Comparison of ENCODE assay signal across 8 cellular contexts in the genomic region with DNA sequence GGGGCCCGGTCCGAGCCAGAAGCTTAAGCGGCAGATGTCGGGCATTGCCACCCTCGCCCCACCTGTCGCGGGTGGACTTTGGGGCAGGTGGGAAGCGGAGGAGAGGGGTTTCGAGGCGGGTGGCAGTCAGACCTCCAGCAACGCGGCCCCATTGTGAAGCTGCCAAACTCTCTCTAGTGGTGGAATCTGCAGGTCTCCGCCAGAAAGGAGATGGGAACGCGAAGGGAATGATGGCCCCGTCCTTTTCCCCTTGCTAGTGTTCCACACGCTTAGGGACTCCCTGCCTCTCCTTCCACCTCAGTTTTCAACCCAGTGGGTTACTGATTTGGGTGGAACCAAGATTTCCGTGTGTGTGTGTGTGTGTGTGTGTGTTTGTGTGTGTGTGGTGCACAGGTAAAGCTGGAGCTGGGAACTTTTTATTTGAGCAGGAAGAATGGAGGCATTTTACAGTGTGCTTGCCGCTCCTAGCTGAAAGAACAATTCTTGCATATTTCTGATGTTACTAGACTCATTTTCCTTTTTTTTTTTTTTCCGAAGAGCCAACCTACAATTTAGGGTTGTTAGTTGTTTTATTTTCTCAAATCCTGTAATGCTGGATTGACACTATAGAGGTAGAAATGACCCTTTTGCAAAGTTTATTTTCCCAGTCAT. TPM values are rescaled to one million over a fixed set of nuclear protein-coding genes. Genes with fewer than 3 reads are reported as not detected.
DNase-seq lines count a peak whose midpoint lies in the region; ATAC-seq and TF ChIP-seq lines count a peak whose summit lies in the region.

No MANE protein-coding gene starts in this region.

- H3K27me3 Mint-ChIP-seq in IgD-negative memory B cell = peaks cover 4% of the 10 kb centered on the region
- H3K27me3 Mint-ChIP-seq in activated T-cell treated with anti-CD3 and anti-CD28 coated beads, Interleukin-2, amount 50 U/mL, for 24 hours = peaks cover 10% of the 10 kb centered on the region

- DNase-seq in NCI-H1105 treated with DMSO at 0.1 percent for 48 hours (lab: John Stamatoyannopoulos, UW) (peak; percentile 38), NCI-H1105 (lab: John Stamatoyannopoulos, UW) (no peak), foreskin melanocyte (peak; percentile 33), posterior vena cava (ENCODE audit: low spot score) (no peak)
- no peak for DNase-seq in activated T-cell treated with anti-CD3 and anti-CD28 coated beads, Interleukin-2, amount 50 U/mL, for 24 hours

- peaks cover 7 to 23% (median 17%) of the 10 kb centered on the region in 3 donors for H3K4me1 Mint-ChIP-seq in IgD-negative memory B cell
- peaks cover 35% of the 10 kb centered on the region for H3K4me1 Mint-ChIP-seq in activated T-cell treated with anti-CD3 and anti-CD28 coated beads, Interleukin-2, amount 50 U/mL, for 24 hours (ENCODE audit: low read depth)

- H3K27ac Mint-ChIP-seq in IgD-negative memory B cell = peak overlapping the region; percentile 12 to 37 (median 29)
- peak overlapping the region; percentile 87 for H3K27ac Mint-ChIP-seq in activated T-cell treated with anti-CD3 and anti-CD28 coated beads, Interleukin-2, amount 50 U/mL, for 24 hours

- peak overlapping the region; percentile 89 for H3K27ac ChIP-seq in neutrophil

- peaks cover 61 to 80% of the 10 kb centered on the region in 2 experiments for H3K4me1 ChIP-seq in neutrophil (ENCODE audit: control insufficient read depth in 1 of 2, insufficient read depth in 1 of 2, low read depth in 1 of 2, low read length in 1 of 2)

- intact Hi-C loops in posterior vena cava (cut with DNase I) = no loop called here

- no peaks in the 10 kb centered on the region for H3K9me3 ChIP-seq in neutrophil

- no peak for ATAC-seq in HG03432 (IDR thresholded peaks at IDR 0.05; ENCODE audit: unreplicated experiment)

- H3K36me3 ChIP-seq in neutrophil = no peaks in the 10 kb centered on the region

- no peaks in the 10 kb centered on the region for H3K9me3 Mint-ChIP-seq in IgD-negative memory B cell
- no peaks in the 10 kb centered on the region for H3K9me3 Mint-ChIP-seq in activated T-cell treated with anti-CD3 and anti-CD28 coated beads, Interleukin-2, amount 50 U/mL, for 24 hours

- no peaks in the 10 kb centered on the region for H3K27me3 ChIP-seq in neutrophil

- H3K36me3 Mint-ChIP-seq in IgD-negative memory B cell = peaks cover 1% of the 10 kb centered on the region
- peaks cover 6% of the 10 kb centered on the region for H3K36me3 Mint-ChIP-seq in activated T-cell treated with anti-CD3 and anti-CD28 coated beads, Interleukin-2, amount 50 U/mL, for 24 hours (ENCODE audit: low read depth)

- H3K4me3 ChIP-seq in neutrophil (ENCODE audit: low read depth in 1 of 2, low read length in 1 of 2) = peak overlapping the region; percentile 89 to 98

- TF ChIP-seq CTCF in neutrophil (IDR thresholded peaks at IDR 0.05) = no peak

- H3K4me3 Mint-ChIP-seq in IgD-negative memory B cell = peak overlapping the region; percentile 91 to 95 (median 95)
- peak overlapping the region; percentile 87 for H3K4me3 Mint-ChIP-seq in activated T-cell treated with anti-CD3 and anti-CD28 coated beads, Interleukin-2, amount 50 U/mL, for 24 hours

RNA-seq across cellular contexts. Expression of a gene that starts 1.3 kb away (rescaled TPM):
- polyA plus RNA-seq in IgD-negative memory B cell = 2.2 TPM
- total RNA-seq in posterior vena cava = 1 to 10 TPM; 3.6 to 4.8 TPM

Comparison
In these comparisons a context has a peak if more than half of its experiments do, and no peak if none do; other contexts are left out.
1. DNase-seq: peak in NCI-H1105 treated with DMSO at 0.1 percent for 48 hours (single experiment) and foreskin melanocyte (single experiment); none in NCI-H1105 (single experiment), activated T-cell treated with anti-CD3 and anti-CD28 coated beads, Interleukin-2, amount 50 U/mL, for 24 hours (single experiment) and posterior vena cava (single experiment).